ENCODE assay signal across 7 cellular contexts in genomic region chr3:132822837-132823236, GRCh38.
"Had no signal": no experiment of that assay in that cellular context is flagged by ENCODE, and none has a peak within 500 bp of the region (broad histone marks: within the 10 kb centered on the region; RNA-seq: fewer than 3 reads in every experiment).

No MANE protein-coding gene starts in this region.

- H3K4me3 Mint-ChIP-seq: HFFc6 had no signal

- H3K9me3 ChIP-seq: HAP-1 had no signal

- H3K9ac ChIP-seq: GM23248 had no signal

- H3K4me1 ChIP-seq: HAP-1 had no signal

- H3K27ac ChIP-seq: GM23248 had no signal

- H3K36me3 ChIP-seq: HAP-1 had no signal

- H3K27ac Mint-ChIP-seq: HFFc6 had no signal

- H2AFZ ChIP-seq: GM23248 had no signal

- DNase-seq: GM23248, GOT3, H7, HFFc6, IMR-90 had no signal

- H3K4me3 ChIP-seq: GM23248, HAP-1 had no signal

- ATAC-seq: HCT116 had no signal
